Comparison of ENCODE assay signal across 21 cellular contexts in genomic region chr19:776549-776948, GRCh38. TPM values are rescaled to one million over a fixed set of nuclear protein-coding genes. Genes with fewer than 3 reads are reported as not detected.
"Had no signal": no experiment of that assay in that cellular context is flagged by ENCODE, and none has a peak within 500 bp of the region (broad histone marks: within the 10 kb centered on the region; RNA-seq: fewer than 3 reads in every experiment).

No MANE protein-coding gene starts in this region.

- H3K27me3 ChIP-seq: neutrophil, tibial artery had no signal

- H3K36me3 ChIP-seq: heart left ventricle, neutrophil, spleen, tibial artery had no signal

- H3K9me3 ChIP-seq: heart left ventricle, neutrophil, spleen, tibial artery had no signal

- H3K4me3 ChIP-seq: heart left ventricle, spleen, tibial artery had no signal

- DNase-seq: activated B cell treated with CpG ODN at 0.5 μM for 24 hours; activated CD4-positive, alpha-beta T cell treated with anti-CD3 and anti-CD28 coated beads, Interleukin-2, amount 10 ng/mL, durations not matched to agents 24 days and 14 days; activated CD8-positive, alpha-beta T cell treated with anti-CD3 and anti-CD28 coated beads for 36 hours; activated naive CD4-positive, alpha-beta T cell treated with Interleukin-2 at 50 U/mL for 16 hours; activated naive CD8-positive, alpha-beta T cell treated with anti-CD3 and anti-CD28 coated beads, Interleukin-2, amount 10 ng/mL, durations not matched to agents 7 days and 5 days; activated T-cell treated with anti-CD3 and anti-CD28 coated beads, Interleukin-2, amount 50 U/mL, for 1 hour; amygdala; caudate nucleus; endodermal cell; heart left ventricle; mesendoderm; naive thymus-derived CD8-positive, alpha-beta T cell; spleen; stimulated activated naive CD4-positive, alpha-beta T cell treated with Interleukin-2 at 50 U/mL for 16 hours; substantia nigra; tibial artery had no signal

RNA-seq across cellular contexts. Expression of gene MISP, which starts 25.6 kb away (rescaled TPM):
- total RNA-seq: activated B cell treated with CpG ODN at 0.5 μM for 24 hours; activated CD4-positive, alpha-beta T cell treated with anti-CD3 and anti-CD28 coated beads, Interleukin-2, amount 10 ng/mL, durations not matched to agents 24 days and 14 days; activated CD8-positive, alpha-beta T cell treated with anti-CD3 and anti-CD28 coated beads for 36 hours; activated naive CD8-positive, alpha-beta T cell treated with anti-CD3 and anti-CD28 coated beads, Interleukin-2, amount 10 ng/mL, durations not matched to agents 7 days and 5 days; naive thymus-derived CD8-positive, alpha-beta T cell; spleen had no signal

RNA-seq across cellular contexts. Expression of gene PLPPR3, which starts 45.2 kb away (rescaled TPM):
- total RNA-seq: activated B cell treated with CpG ODN at 0.5 μM for 24 hours; activated CD4-positive, alpha-beta T cell treated with anti-CD3 and anti-CD28 coated beads, Interleukin-2, amount 10 ng/mL, durations not matched to agents 24 days and 14 days; activated CD8-positive, alpha-beta T cell treated with anti-CD3 and anti-CD28 coated beads for 36 hours; activated naive CD8-positive, alpha-beta T cell treated with anti-CD3 and anti-CD28 coated beads, Interleukin-2, amount 10 ng/mL, durations not matched to agents 7 days and 5 days; activated T-helper 17 cell treated with anti-CD3 and anti-CD28 coated beads, Interleukin-2, amount 50 U/mL, for 72 hours; lower leg skin; naive thymus-derived CD8-positive, alpha-beta T cell had no signal

RNA-seq across cellular contexts. Expression of gene AZU1, which starts 51.1 kb away (rescaled TPM):
- total RNA-seq: activated CD4-positive, alpha-beta T cell treated with anti-CD3 and anti-CD28 coated beads, Interleukin-2, amount 10 ng/mL, durations not matched to agents 24 days and 14 days; activated CD8-positive, alpha-beta T cell treated with anti-CD3 and anti-CD28 coated beads for 36 hours; epithelial cell of proximal tubule; kidney epithelial cell had no signal
